Comparison of ENCODE assay signal across 1 cellular context in the genomic region with DNA sequence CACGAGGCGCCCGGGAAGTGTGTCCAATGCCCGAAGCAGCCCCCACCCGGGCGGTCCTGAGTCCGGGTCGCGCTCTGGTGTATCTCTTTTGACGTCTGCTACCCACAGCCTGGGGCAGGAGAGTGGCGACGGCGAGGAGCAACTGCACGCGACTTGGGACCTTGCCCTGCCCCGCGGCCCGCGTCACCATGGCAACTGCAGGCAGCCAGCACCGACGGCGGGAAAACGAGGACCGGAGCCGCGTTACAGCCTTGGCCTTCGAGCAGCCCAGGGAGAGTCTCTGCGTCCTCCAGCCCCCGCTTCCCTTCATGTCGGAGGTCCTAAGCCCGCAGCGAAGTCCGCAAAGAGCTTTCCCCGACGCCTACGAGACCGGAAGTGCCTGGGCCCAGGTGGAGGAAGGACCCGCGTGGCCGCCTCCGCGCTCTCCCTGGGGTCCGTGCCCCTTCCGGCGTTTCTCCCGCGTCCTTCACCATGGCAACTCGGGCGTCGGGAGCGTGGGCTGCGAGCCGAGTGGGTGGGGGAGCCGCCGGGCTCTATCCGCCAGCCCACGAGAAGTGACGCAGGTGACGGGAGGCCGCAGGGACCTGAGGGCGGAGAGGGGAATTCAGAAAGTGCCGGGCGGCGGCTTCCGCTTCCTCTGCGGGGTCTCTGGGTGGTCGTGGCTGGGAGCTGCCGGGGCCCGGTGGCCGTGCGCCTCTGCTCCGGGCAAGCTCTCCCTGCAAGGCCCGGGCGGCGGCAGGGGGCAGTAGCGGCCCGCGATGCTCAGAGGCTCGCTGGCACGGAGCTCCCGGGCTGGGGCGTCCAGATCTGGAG.
TF ChIP-seq lines count a peak whose summit lies in the region.

No MANE protein-coding gene starts in this region.

TF ChIP-seq in WTC11, 78 proteins besides CTCF, POLR2A, EP300 and RAD21 (continued from another document and continues in another):
- TF ChIP-seq, protein P1, sequence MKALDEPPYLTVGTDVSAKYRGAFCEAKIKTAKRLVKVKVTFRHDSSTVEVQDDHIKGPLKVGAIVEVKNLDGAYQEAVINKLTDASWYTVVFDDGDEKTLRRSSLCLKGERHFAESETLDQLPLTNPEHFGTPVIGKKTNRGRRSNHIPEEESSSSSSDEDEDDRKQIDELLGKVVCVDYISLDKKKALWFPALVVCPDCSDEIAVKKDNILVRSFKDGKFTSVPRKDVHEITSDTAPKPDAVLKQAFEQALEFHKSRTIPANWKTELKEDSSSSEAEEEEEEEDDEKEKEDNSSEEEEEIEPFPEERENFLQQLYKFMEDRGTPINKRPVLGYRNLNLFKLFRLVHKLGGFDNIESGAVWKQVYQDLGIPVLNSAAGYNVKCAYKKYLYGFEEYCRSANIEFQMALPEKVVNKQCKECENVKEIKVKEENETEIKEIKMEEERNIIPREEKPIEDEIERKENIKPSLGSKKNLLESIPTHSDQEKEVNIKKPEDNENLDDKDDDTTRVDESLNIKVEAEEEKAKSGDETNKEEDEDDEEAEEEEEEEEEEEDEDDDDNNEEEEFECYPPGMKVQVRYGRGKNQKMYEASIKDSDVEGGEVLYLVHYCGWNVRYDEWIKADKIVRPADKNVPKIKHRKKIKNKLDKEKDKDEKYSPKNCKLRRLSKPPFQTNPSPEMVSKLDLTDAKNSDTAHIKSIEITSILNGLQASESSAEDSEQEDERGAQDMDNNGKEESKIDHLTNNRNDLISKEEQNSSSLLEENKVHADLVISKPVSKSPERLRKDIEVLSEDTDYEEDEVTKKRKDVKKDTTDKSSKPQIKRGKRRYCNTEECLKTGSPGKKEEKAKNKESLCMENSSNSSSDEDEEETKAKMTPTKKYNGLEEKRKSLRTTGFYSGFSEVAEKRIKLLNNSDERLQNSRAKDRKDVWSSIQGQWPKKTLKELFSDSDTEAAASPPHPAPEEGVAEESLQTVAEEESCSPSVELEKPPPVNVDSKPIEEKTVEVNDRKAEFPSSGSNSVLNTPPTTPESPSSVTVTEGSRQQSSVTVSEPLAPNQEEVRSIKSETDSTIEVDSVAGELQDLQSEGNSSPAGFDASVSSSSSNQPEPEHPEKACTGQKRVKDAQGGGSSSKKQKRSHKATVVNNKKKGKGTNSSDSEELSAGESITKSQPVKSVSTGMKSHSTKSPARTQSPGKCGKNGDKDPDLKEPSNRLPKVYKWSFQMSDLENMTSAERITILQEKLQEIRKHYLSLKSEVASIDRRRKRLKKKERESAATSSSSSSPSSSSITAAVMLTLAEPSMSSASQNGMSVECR (CRISPR knock-in tag; IDR thresholded peaks at IDR 0.05; ENCODE audit: borderline replicate concordance): peak; percentile 94
- TF ChIP-seq, protein P2, sequence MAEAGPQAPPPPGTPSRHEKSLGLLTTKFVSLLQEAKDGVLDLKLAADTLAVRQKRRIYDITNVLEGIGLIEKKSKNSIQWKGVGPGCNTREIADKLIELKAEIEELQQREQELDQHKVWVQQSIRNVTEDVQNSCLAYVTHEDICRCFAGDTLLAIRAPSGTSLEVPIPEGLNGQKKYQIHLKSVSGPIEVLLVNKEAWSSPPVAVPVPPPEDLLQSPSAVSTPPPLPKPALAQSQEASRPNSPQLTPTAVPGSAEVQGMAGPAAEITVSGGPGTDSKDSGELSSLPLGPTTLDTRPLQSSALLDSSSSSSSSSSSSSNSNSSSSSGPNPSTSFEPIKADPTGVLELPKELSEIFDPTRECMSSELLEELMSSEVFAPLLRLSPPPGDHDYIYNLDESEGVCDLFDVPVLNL (CRISPR knock-in tag; IDR thresholded peaks at IDR 0.05; ENCODE audit: borderline replicate concordance, low read depth): peak; percentile 59
- TF ChIP-seq TEAD4 (CRISPR knock-in tag; IDR thresholded peaks at IDR 0.05) (peak; percentile 78; the same call in 1 of the 2 replicates), NR1H2 (CRISPR knock-in tag; IDR thresholded peaks at IDR 0.05) (no peak), ZNF232 (CRISPR knock-in tag; IDR thresholded peaks at IDR 0.05) (peak; percentile 93), ZNF396 (CRISPR knock-in tag; IDR thresholded peaks at IDR 0.05; ENCODE audit: borderline replicate concordance) (no peak), GTF2I (CRISPR knock-in tag; conservative IDR thresholded peaks at IDR 0.05) (no peak), NR3C1 (CRISPR knock-in tag; conservative IDR thresholded peaks at IDR 0.05; ENCODE audit: low read depth) (no peak), ZNF671 (CRISPR knock-in tag; IDR thresholded peaks at IDR 0.05) (no peak), ZNF423 (CRISPR knock-in tag; IDR thresholded peaks at IDR 0.05) (no peak), ELF4 (CRISPR knock-in tag; IDR thresholded peaks at IDR 0.05; ENCODE audit: low read depth) (0 out of 2 replicates have a peak, but pooled peaks have one; percentile 83), ZNF416 (CRISPR knock-in tag; IDR thresholded peaks at IDR 0.05) (no peak), ATF1 (CRISPR knock-in tag; IDR thresholded peaks at IDR 0.05) (peak; percentile 56; the same call in 1 of the 2 replicates), SMAD4 (CRISPR knock-in tag; IDR thresholded peaks at IDR 0.05) (peak; percentile 58; the same call in 1 of the 2 replicates), NFYB (CRISPR knock-in tag; conservative IDR thresholded peaks at IDR 0.05; ENCODE audit: low read depth) (no peak), OVOL2 (CRISPR knock-in tag; IDR thresholded peaks at IDR 0.05; ENCODE audit: borderline replicate concordance) (no peak), FOXP1 (CRISPR knock-in tag; IDR thresholded peaks at IDR 0.05; ENCODE audit: borderline replicate concordance) (peak; percentile 91), NR2C2 (CRISPR knock-in tag; IDR thresholded peaks at IDR 0.05) (0 out of 2 replicates have a peak, but pooled peaks have one; percentile 35), RORB (CRISPR knock-in tag; IDR thresholded peaks at IDR 0.05) (no peak), RELA (CRISPR knock-in tag; IDR thresholded peaks at IDR 0.05; ENCODE audit: borderline replicate concordance) (no peak)
- TF ChIP-seq, protein P3, sequence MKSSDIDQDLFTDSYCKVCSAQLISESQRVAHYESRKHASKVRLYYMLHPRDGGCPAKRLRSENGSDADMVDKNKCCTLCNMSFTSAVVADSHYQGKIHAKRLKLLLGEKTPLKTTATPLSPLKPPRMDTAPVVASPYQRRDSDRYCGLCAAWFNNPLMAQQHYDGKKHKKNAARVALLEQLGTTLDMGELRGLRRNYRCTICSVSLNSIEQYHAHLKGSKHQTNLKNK (CRISPR knock-in tag; IDR thresholded peaks at IDR 0.05): no peak
- TF ChIP-seq, protein P4, sequence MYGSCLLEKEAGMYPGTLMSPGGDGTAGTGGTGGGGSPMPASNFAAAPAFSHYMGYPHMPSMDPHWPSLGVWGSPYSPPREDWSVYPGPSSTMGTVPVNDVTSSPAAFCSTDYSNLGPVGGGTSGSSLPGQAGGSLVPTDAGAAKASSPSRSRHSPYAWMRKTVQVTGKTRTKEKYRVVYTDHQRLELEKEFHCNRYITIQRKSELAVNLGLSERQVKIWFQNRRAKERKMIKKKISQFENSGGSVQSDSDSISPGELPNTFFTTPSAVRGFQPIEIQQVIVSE (CRISPR knock-in tag; IDR thresholded peaks at IDR 0.05; ENCODE audit: borderline replicate concordance): no peak
- TF ChIP-seq, protein P5, sequence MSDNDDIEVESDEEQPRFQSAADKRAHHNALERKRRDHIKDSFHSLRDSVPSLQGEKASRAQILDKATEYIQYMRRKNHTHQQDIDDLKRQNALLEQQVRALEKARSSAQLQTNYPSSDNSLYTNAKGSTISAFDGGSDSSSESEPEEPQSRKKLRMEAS (CRISPR knock-in tag; IDR thresholded peaks at IDR 0.05): peak; percentile 99
- TF ChIP-seq, protein P6, sequence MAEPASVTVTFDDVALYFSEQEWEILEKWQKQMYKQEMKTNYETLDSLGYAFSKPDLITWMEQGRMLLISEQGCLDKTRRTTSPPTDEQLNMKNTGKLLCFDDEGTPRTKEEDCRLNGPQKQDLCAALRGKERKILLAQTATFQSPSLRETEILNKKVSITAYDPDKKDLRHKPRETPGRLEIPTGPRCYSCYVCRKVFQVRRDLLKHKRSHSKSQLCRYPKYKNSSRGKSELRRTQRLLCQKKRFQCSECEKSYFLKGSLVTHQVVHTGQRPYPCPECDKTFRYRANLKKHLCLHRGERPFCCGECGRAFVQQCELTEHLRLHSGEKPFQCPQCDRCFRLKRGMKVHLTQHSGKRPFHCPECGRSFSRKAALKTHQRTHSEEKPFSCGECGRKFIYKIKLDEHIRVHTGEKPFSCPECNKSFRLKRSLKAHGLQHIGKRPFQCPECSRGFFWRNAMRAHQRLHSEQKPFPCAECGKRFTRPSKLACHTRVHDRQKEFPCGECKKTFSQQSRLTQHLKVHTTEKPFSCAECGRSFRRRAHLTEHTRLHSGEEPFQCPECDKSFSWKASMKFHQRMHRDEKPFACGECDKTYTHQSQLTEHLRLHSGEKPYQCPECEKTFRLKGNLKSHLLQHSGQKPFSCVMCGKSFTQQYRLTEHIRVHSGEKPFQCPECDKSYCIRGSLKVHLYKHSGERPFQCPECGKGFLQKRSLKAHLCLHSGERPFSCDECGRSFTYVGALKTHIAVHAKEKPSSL (CRISPR knock-in tag; conservative IDR thresholded peaks at IDR 0.05): no peak
- TF ChIP-seq, protein P7, sequence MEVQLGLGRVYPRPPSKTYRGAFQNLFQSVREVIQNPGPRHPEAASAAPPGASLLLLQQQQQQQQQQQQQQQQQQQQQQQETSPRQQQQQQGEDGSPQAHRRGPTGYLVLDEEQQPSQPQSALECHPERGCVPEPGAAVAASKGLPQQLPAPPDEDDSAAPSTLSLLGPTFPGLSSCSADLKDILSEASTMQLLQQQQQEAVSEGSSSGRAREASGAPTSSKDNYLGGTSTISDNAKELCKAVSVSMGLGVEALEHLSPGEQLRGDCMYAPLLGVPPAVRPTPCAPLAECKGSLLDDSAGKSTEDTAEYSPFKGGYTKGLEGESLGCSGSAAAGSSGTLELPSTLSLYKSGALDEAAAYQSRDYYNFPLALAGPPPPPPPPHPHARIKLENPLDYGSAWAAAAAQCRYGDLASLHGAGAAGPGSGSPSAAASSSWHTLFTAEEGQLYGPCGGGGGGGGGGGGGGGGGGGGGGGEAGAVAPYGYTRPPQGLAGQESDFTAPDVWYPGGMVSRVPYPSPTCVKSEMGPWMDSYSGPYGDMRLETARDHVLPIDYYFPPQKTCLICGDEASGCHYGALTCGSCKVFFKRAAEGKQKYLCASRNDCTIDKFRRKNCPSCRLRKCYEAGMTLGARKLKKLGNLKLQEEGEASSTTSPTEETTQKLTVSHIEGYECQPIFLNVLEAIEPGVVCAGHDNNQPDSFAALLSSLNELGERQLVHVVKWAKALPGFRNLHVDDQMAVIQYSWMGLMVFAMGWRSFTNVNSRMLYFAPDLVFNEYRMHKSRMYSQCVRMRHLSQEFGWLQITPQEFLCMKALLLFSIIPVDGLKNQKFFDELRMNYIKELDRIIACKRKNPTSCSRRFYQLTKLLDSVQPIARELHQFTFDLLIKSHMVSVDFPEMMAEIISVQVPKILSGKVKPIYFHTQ (CRISPR knock-in tag; IDR thresholded peaks at IDR 0.05): no peak
- TF ChIP-seq, protein P8, sequence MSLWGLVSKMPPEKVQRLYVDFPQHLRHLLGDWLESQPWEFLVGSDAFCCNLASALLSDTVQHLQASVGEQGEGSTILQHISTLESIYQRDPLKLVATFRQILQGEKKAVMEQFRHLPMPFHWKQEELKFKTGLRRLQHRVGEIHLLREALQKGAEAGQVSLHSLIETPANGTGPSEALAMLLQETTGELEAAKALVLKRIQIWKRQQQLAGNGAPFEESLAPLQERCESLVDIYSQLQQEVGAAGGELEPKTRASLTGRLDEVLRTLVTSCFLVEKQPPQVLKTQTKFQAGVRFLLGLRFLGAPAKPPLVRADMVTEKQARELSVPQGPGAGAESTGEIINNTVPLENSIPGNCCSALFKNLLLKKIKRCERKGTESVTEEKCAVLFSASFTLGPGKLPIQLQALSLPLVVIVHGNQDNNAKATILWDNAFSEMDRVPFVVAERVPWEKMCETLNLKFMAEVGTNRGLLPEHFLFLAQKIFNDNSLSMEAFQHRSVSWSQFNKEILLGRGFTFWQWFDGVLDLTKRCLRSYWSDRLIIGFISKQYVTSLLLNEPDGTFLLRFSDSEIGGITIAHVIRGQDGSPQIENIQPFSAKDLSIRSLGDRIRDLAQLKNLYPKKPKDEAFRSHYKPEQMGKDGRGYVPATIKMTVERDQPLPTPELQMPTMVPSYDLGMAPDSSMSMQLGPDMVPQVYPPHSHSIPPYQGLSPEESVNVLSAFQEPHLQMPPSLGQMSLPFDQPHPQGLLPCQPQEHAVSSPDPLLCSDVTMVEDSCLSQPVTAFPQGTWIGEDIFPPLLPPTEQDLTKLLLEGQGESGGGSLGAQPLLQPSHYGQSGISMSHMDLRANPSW (CRISPR knock-in tag; conservative IDR thresholded peaks at IDR 0.05; ENCODE audit: low read depth): no peak
- TF ChIP-seq, protein P9, sequence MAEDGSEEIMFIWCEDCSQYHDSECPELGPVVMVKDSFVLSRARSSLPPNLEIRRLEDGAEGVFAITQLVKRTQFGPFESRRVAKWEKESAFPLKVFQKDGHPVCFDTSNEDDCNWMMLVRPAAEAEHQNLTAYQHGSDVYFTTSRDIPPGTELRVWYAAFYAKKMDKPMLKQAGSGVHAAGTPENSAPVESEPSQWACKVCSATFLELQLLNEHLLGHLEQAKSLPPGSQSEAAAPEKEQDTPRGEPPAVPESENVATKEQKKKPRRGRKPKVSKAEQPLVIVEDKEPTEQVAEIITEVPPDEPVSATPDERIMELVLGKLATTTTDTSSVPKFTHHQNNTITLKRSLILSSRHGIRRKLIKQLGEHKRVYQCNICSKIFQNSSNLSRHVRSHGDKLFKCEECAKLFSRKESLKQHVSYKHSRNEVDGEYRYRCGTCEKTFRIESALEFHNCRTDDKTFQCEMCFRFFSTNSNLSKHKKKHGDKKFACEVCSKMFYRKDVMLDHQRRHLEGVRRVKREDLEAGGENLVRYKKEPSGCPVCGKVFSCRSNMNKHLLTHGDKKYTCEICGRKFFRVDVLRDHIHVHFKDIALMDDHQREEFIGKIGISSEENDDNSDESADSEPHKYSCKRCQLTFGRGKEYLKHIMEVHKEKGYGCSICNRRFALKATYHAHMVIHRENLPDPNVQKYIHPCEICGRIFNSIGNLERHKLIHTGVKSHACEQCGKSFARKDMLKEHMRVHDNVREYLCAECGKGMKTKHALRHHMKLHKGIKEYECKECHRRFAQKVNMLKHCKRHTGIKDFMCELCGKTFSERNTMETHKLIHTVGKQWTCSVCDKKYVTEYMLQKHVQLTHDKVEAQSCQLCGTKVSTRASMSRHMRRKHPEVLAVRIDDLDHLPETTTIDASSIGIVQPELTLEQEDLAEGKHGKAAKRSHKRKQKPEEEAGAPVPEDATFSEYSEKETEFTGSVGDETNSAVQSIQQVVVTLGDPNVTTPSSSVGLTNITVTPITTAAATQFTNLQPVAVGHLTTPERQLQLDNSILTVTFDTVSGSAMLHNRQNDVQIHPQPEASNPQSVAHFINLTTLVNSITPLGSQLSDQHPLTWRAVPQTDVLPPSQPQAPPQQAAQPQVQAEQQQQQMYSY (CRISPR knock-in tag; IDR thresholded peaks at IDR 0.05): peak; percentile 69
- TF ChIP-seq, protein P10, sequence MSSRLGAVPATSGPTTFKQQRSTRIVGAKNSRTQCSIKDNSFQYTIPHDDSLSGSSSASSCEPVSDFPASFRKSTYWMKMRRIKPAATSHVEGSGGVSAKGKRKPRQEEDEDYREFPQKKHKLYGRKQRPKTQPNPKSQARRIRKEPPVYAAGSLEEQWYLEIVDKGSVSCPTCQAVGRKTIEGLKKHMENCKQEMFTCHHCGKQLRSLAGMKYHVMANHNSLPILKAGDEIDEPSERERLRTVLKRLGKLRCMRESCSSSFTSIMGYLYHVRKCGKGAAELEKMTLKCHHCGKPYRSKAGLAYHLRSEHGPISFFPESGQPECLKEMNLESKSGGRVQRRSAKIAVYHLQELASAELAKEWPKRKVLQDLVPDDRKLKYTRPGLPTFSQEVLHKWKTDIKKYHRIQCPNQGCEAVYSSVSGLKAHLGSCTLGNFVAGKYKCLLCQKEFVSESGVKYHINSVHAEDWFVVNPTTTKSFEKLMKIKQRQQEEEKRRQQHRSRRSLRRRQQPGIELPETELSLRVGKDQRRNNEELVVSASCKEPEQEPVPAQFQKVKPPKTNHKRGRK (CRISPR knock-in tag; IDR thresholded peaks at IDR 0.05; ENCODE audit: borderline replicate concordance): no peak
- TF ChIP-seq, protein P11, sequence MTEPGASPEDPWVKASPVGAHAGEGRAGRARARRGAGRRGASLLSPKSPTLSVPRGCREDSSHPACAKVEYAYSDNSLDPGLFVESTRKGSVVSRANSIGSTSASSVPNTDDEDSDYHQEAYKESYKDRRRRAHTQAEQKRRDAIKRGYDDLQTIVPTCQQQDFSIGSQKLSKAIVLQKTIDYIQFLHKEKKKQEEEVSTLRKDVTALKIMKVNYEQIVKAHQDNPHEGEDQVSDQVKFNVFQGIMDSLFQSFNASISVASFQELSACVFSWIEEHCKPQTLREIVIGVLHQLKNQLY (CRISPR knock-in tag; IDR thresholded peaks at IDR 0.05): no peak
